Comparison of ENCODE assay signal across 12 cellular contexts in genomic region chr5:7794301-7794700, GRCh38. TPM values are rescaled to one million over a fixed set of nuclear protein-coding genes. Genes with fewer than 3 reads are reported as not detected.
A peak's percentile ranks its signal among the peaks of the same experiment; 100 is the strongest.
DNase-seq lines count a peak whose midpoint lies in the region; ATAC-seq, FAIRE-seq and TF ChIP-seq lines count a peak whose summit lies in the region.
"Had no signal": no experiment of that assay in that cellular context is flagged by ENCODE, and none has a peak within 500 bp of the region (broad histone marks: within the 10 kb centered on the region; RNA-seq: fewer than 3 reads in every experiment).

No MANE protein-coding gene starts in this region.

- H3K36me3 ChIP-seq in tibial nerve (no peaks in the 10 kb centered on the region), Peyer's patch (no peaks in the 10 kb centered on the region), mucosa of descending colon (ENCODE audit: low read depth) (no peaks in the 10 kb centered on the region)

- H3K9me3 ChIP-seq in tibial nerve (no peaks in the 10 kb centered on the region), Peyer's patch (no peaks in the 10 kb centered on the region), mucosa of descending colon (no peaks in the 10 kb centered on the region)
- H3K9me3 ChIP-seq: stomach had no signal

- no peak overlapping the region for H3K27ac Mint-ChIP-seq in natural killer cell

- H3K27me3 Mint-ChIP-seq in natural killer cell (ENCODE audit: low read depth in 2 of 2), result peaks cover 7 to 10% of the 10 kb centered on the region in 2 donors

- TF ChIP-seq EP300 in tibial nerve (IDR thresholded peaks at IDR 0.05), result no peak

- H3K4me1 ChIP-seq in tibial nerve, result peaks cover 0 to 18% (median 0%) of the 10 kb centered on the region in 4 donors
- H3K4me1 ChIP-seq in Peyer's patch, result no peaks in the 10 kb centered on the region
- no peaks in the 10 kb centered on the region for H3K4me1 ChIP-seq in mucosa of descending colon (ENCODE audit: low read depth)
- H3K4me1 ChIP-seq: stomach had no signal

- TF ChIP-seq POLR2A in GM12891 (IDR thresholded peaks at IDR 0.05; ENCODE audit: low read depth, low read length) (no peak), tibial nerve (IDR thresholded peaks at IDR 0.05) (no peak), Peyer's patch (IDR thresholded peaks at IDR 0.05) (no peak)

- no peaks in the 10 kb centered on the region for H3K4me1 Mint-ChIP-seq in natural killer cell

- DNase-seq in GM12891 (ENCODE audit: insufficient read length, low spot score), result peak; percentile 23
- DNase-seq in astrocyte of the hippocampus (ENCODE audit: low read depth, low spot score), result peak; percentile 26
- DNase-seq in tibial nerve (ENCODE audit: low spot score in 2 of 2), result no peak
- DNase-seq in Peyer's patch, result no peak
- DNase-seq in natural killer cell, result no peak
- no peak for DNase-seq in mucosa of descending colon
- DNase-seq: central memory CD4-positive, alpha-beta T cell; NCI-H446; stomach had no signal

- H3K27ac ChIP-seq in tibial nerve (no peak overlapping the region), Peyer's patch (no peak overlapping the region)
- H3K27ac ChIP-seq: stomach had no signal

- no peaks in the 10 kb centered on the region for H3K36me3 Mint-ChIP-seq in natural killer cell

- H3K4me3 ChIP-seq in tibial nerve, result no peak overlapping the region
- H3K4me3 ChIP-seq in Peyer's patch, result no peak overlapping the region
- H3K4me3 ChIP-seq in mucosa of descending colon, result no peak overlapping the region
- H3K4me3 ChIP-seq: stomach had no signal

- H3K27me3 ChIP-seq in tibial nerve, result no peaks in the 10 kb centered on the region
- no peaks in the 10 kb centered on the region for H3K27me3 ChIP-seq in Peyer's patch
- H3K27me3 ChIP-seq: stomach had no signal

- intact Hi-C loops in natural killer cell (cut with micrococcal nuclease), result no loop called here
- intact Hi-C loops in mucosa of descending colon (cut with DNase I, micrococcal nuclease), result no loop called here

- no peak for FAIRE-seq in GM12891 (lab: Jason Lieb, UNC)

- H3K9me3 Mint-ChIP-seq in natural killer cell, result no peaks in the 10 kb centered on the region

- no peak overlapping the region for H3K4me3 Mint-ChIP-seq in natural killer cell

- TF ChIP-seq CTCF in tibial nerve (IDR thresholded peaks at IDR 0.05) (no peak), Peyer's patch (IDR thresholded peaks at IDR 0.05) (no peak), natural killer cell (IDR thresholded peaks at IDR 0.05) (no peak), mucosa of descending colon (IDR thresholded peaks at IDR 0.05) (no peak)

- WGBS in tibial nerve, 2 donors, result 48 to 50% methylated on average over 4 of the region's 4 CpGs

- peak; percentile 91 for ATAC-seq in GM21360 (IDR thresholded peaks at IDR 0.05; ENCODE audit: unreplicated experiment)
- ATAC-seq in HG02981 (IDR thresholded peaks at IDR 0.05; ENCODE audit: unreplicated experiment), result peak; percentile 89
- no peak for ATAC-seq in natural killer cell
- ATAC-seq in mucosa of descending colon, result no peak

TF ChIP-seq in GM12891, 5 proteins besides CTCF, POLR2A, EP300 and RAD21:
- TF ChIP-seq PAX5 (IDR thresholded peaks at IDR 0.05; ENCODE audit: insufficient read depth, low read length, severe bottlenecking) (no peak), POU2F2 (IDR thresholded peaks at IDR 0.05; ENCODE audit: low read depth, low read length) (peak; percentile 94; the same call in 1 of the 2 replicates)

RNA-seq across cellular contexts. Expression of gene CFAP90, which starts 56.6 kb away (rescaled TPM):
- not detected for polyA plus RNA-seq in GM12891 (2012; ENCODE audit: low read depth, missing spikeins)
- not detected for total RNA-seq in tibial nerve
- total RNA-seq in Peyer's patch, result not detected
- not detected for total RNA-seq in natural killer cell
- total RNA-seq in mucosa of descending colon, result not detected
- total RNA-seq: mucosa of gallbladder had no signal

Comparison
In these comparisons a context has a peak if more than half of its experiments do, and no peak if none do; other contexts are left out.
1. DNase-seq: peak in GM12891 (single experiment) and astrocyte of the hippocampus (single experiment); none in tibial nerve (0 of 2), Peyer's patch (0 of 3), natural killer cell (single experiment) and mucosa of descending colon (0 of 3).
2. ATAC-seq: peak in GM21360 (single experiment) and HG02981 (single experiment); none in natural killer cell (0 of 3) and mucosa of descending colon (single experiment).